Comparison of ENCODE assay signal across 11 cellular contexts in genomic region chr17:73820686-73821448, GRCh38.
DNase-seq lines count a peak whose midpoint lies in the region; ATAC-seq, FAIRE-seq and TF ChIP-seq lines count a peak whose summit lies in the region.
"Had no signal": no experiment of that assay in that cellular context is flagged by ENCODE, and none has a peak within 500 bp of the region (broad histone marks: within the 10 kb centered on the region; RNA-seq: fewer than 3 reads in every experiment).

No MANE protein-coding gene starts in this region.

- no peak; the same call in 2 of the 3 replicates for ATAC-seq in HepG2
- ATAC-seq in right lobe of liver: no peak
- peak; percentile 33; the same call in 1 of the 3 replicates for ATAC-seq in SK-N-SH treated with all-trans-retinoic acid at 6 μM for 48 hours
- no peak for ATAC-seq in upper lobe of right lung
- ATAC-seq in HG02973 (IDR thresholded peaks at IDR 0.05; ENCODE audit: unreplicated experiment): no peak
- no peak for ATAC-seq in GM18873 (IDR thresholded peaks at IDR 0.05; ENCODE audit: low FRiP score, unreplicated experiment)

- H3K27me3 ChIP-seq in HepG2 (ENCODE audit: control insufficient read depth in 1 of 2, insufficient read depth in 2 of 2, low read length in 2 of 2): peaks cover 2 to 21% of the 10 kb centered on the region in 2 experiments; a peak in 4 of 5 replicates
- H3K27me3 ChIP-seq in right lobe of liver: no peaks in the 10 kb centered on the region
- no peaks in the 10 kb centered on the region for H3K27me3 ChIP-seq in upper lobe of right lung
- H3K27me3 ChIP-seq in tibial artery: peaks cover 0 to 49% of the 10 kb centered on the region in 2 donors

- no peak for TF ChIP-seq EP300 in HepG2 (IDR thresholded peaks at IDR 0.05; ENCODE audit: low read depth in 2 of 2, low read length in 2 of 2)
- no peak for TF ChIP-seq EP300 in HepG2 (CRISPR knock-in tag; IDR thresholded peaks at IDR 0.05; ENCODE audit: borderline replicate concordance)

- H3K36me3 ChIP-seq in HepG2 (replicated peaks in 1 of 2; ENCODE audit: control insufficient read depth in 1 of 2, insufficient read depth in 2 of 2, low read length in 2 of 2) (no peaks in the 10 kb centered on the region), right lobe of liver (no peaks in the 10 kb centered on the region), upper lobe of right lung (no peaks in the 10 kb centered on the region), tibial artery (no peaks in the 10 kb centered on the region)

- H3K4me1 ChIP-seq in HepG2 (ENCODE audit: insufficient read depth, low read length): peaks cover 14% of the 10 kb centered on the region
- no peaks in the 10 kb centered on the region for H3K4me1 ChIP-seq in right lobe of liver
- no peaks in the 10 kb centered on the region for H3K4me1 ChIP-seq in upper lobe of right lung
- no peaks in the 10 kb centered on the region for H3K4me1 ChIP-seq in tibial artery

- 76% methylated on average over 19 of the region's 20 CpGs for WGBS in HepG2 (ENCODE audit: low lambda C conversion rate)
- whole genome bisulfite sequencing in right lobe of liver (ENCODE audit: insufficient coverage, low coverage, low lambda C conversion rate, missing lambda C conversion rate): 71% methylated on average over 6 of the region's 20 CpGs

- H2AFZ ChIP-seq in HepG2 (ENCODE audit: low read length): no peak overlapping the region

- no peaks in the 10 kb centered on the region for H4K20me1 ChIP-seq in HepG2 (ENCODE audit: insufficient read depth, low read length)

- H3K9ac ChIP-seq in HepG2 (ENCODE audit: insufficient read depth, low read depth, low read length): no peak overlapping the region

- TF ChIP-seq POLR2A in HepG2 (IDR thresholded peaks at IDR 0.05; ENCODE audit: insufficient read depth in 1 of 2, low read depth in 2 of 2, low read length in 2 of 2) (no peak), right lobe of liver (IDR thresholded peaks at IDR 0.05) (no peak)

- no peak overlapping the region for H3K27ac ChIP-seq in HepG2 (ENCODE audit: extremely low read length, insufficient read depth, low read length)
- no peak overlapping the region for H3K27ac ChIP-seq in right lobe of liver
- no peak overlapping the region for H3K27ac ChIP-seq in upper lobe of right lung
- H3K27ac ChIP-seq in tibial artery: no peak overlapping the region

- POLR2A ChIA-PET in HepG2 (lab: Yijun Ruan, JAX): no interaction called here

- no peak for TF ChIP-seq RAD21 in HepG2 (CRISPR knock-in tag; IDR thresholded peaks at IDR 0.05)

- no peak overlapping the region for H3K4me3 ChIP-seq in HepG2 (replicated peaks in 1 of 3; ENCODE audit: insufficient read depth in 1 of 3, low read depth in 2 of 3, low read length in 3 of 3)
- no peak overlapping the region for H3K4me3 ChIP-seq in right lobe of liver
- H3K4me3 ChIP-seq in upper lobe of right lung: no peak overlapping the region
- no peak overlapping the region for H3K4me3 ChIP-seq in tibial artery

- FAIRE-seq in HepG2 (lab: Jason Lieb, UNC): no peak

- H3K79me2 ChIP-seq in HepG2 (ENCODE audit: insufficient read depth, low read length): no peaks in the 10 kb centered on the region

- TF ChIP-seq CTCF in HepG2 (CRISPR knock-in tag; IDR thresholded peaks at IDR 0.05) (no peak), right lobe of liver (IDR thresholded peaks at IDR 0.05) (no peak), upper lobe of right lung (IDR thresholded peaks at IDR 0.05) (peak; percentile 23), tibial artery (IDR thresholded peaks at IDR 0.05) (no peak)

- H3K4me2 ChIP-seq in HepG2 (ENCODE audit: low read depth, low read length): no peak overlapping the region

- DNase-seq in HepG2 (ENCODE audit: low spot score) (no peak), right lobe of liver (no peak), iPS-NIHi7 (ENCODE audit: extremely low spot score) (peak; percentile 73), upper lobe of right lung (no peak), tibial artery (no peak)
- DNase-seq: aorta; CD4-positive, alpha-beta memory T cell; SHP77 treated with DMSO at 0.1 percent for 48 hours had no signal

- H3K9me3 ChIP-seq in HepG2 (ENCODE audit: low read length) (peaks cover 12% of the 10 kb centered on the region), right lobe of liver (no peaks in the 10 kb centered on the region), upper lobe of right lung (no peaks in the 10 kb centered on the region), tibial artery (no peaks in the 10 kb centered on the region)

- BruUV-seq in HepG2 (replicated peaks; lab: Mats Ljungman, UMichigan): no TSS peak

- intact Hi-C loops in HepG2 (cut with micrococcal nuclease; ENCODE audit: unreplicated experiment): no loop called here
- intact Hi-C loops in right lobe of liver (cut with DNase I): no loop called here
- intact Hi-C loops in upper lobe of right lung (cut with DNase I): no loop called here
- intact Hi-C loops in tibial artery (cut with DNase I; ENCODE audit: low total_unique reads): no loop called here

- in situ Hi-C loops in HepG2 (cut with HindIII; ENCODE audit: extremely low pct_ligation_motif_present, low pct_unique_long_range_greater_than_20kb): no loop called here

- CTCF ChIA-PET in HepG2 (lab: Yijun Ruan, JAX; ENCODE audit: low intra/inter-chr PET ratio, low total read pairs): no interaction called here

TF ChIP-seq in HepG2, 621 proteins besides CTCF, POLR2A, EP300 and RAD21:
- TF ChIP-seq NFE2 (CRISPR knock-in tag; IDR thresholded peaks at IDR 0.05): no peak
- TF ChIP-seq MNT (IDR thresholded peaks at IDR 0.05): peak; percentile 80
TF ChIP-seq in HepG2: peak in this region for 1.

TF ChIP-seq in SK-N-SH treated with all-trans-retinoic acid at 6 μM for 48 hours, 23 proteins besides CTCF, POLR2A, EP300 and RAD21 (continues in another document):
- TF ChIP-seq TCF4 (CRISPR knock-in tag; IDR thresholded peaks at IDR 0.05; ENCODE audit: borderline replicate concordance) (peak; percentile 86), ZNF70 (CRISPR knock-in tag; IDR thresholded peaks at IDR 0.05) (peak; percentile 9; the same call in 1 of the 2 replicates), PPARA (CRISPR knock-in tag; IDR thresholded peaks at IDR 0.05; ENCODE audit: borderline replicate concordance) (no peak), ZNF8 (CRISPR knock-in tag; IDR thresholded peaks at IDR 0.05) (no peak), ZFP30 (CRISPR knock-in tag; IDR thresholded peaks at IDR 0.05) (no peak), TSHZ2 (CRISPR knock-in tag; IDR thresholded peaks at IDR 0.05) (peak; percentile 68), GLIS3 (CRISPR knock-in tag; IDR thresholded peaks at IDR 0.05) (no peak), ARNTL (CRISPR knock-in tag; IDR thresholded peaks at IDR 0.05; ENCODE audit: borderline replicate concordance, low read depth) (no peak), SNAI2 (CRISPR knock-in tag; IDR thresholded peaks at IDR 0.05) (no peak), ESRRG (CRISPR knock-in tag; IDR thresholded peaks at IDR 0.05) (no peak), BACH2 (CRISPR knock-in tag; IDR thresholded peaks at IDR 0.05; ENCODE audit: borderline replicate concordance) (no peak), ZNF565 (CRISPR knock-in tag; conservative IDR thresholded peaks at IDR 0.05; ENCODE audit: low read depth) (no peak), CSRNP3 (CRISPR knock-in tag; IDR thresholded peaks at IDR 0.05) (no peak), CREB5 (CRISPR knock-in tag; IDR thresholded peaks at IDR 0.05; ENCODE audit: low read depth) (no peak), ISL1 (CRISPR knock-in tag; IDR thresholded peaks at IDR 0.05) (no peak), RARB (CRISPR knock-in tag; IDR thresholded peaks at IDR 0.05) (no peak)
